ENCODE assay signal across 1 cellular context in genomic region chr19:54231077-54231931, GRCh38.
TF ChIP-seq lines count a peak whose summit lies in the region.

No MANE protein-coding gene starts in this region.

TF ChIP-seq in K562, 482 proteins besides CTCF, POLR2A, EP300 and RAD21 (continued from another document and continues in another):
- no peak for TF ChIP-seq CSDE1 (IDR thresholded peaks at IDR 0.05)
- no peak for TF ChIP-seq POLR2H (tag; IDR thresholded peaks at IDR 0.05; ENCODE audit: low read depth)
- TF ChIP-seq TAF7 (tag; IDR thresholded peaks at IDR 0.05): no peak
- TF ChIP-seq BCL6 (CRISPR knock-in tag; IDR thresholded peaks at IDR 0.05): no peak
- TF ChIP-seq ZNF785 (CRISPR knock-in tag; IDR thresholded peaks at IDR 0.05): no peak
- TF ChIP-seq ZFP30 (CRISPR knock-in tag; IDR thresholded peaks at IDR 0.05; ENCODE audit: borderline replicate concordance): no peak
- peak; percentile 5 for TF ChIP-seq PRDM10 (IDR thresholded peaks at IDR 0.05; ENCODE audit: partially characterized antibody)
- no peak for TF ChIP-seq ZBTB2 (IDR thresholded peaks at IDR 0.05)
- TF ChIP-seq MEIS2 (IDR thresholded peaks at IDR 0.05; ENCODE audit: partially characterized antibody): no peak
- TF ChIP-seq ZNF24 (IDR thresholded peaks at IDR 0.05): no peak
- TF ChIP-seq KLF1 (tag; IDR thresholded peaks at IDR 0.05): no peak
- TF ChIP-seq DNMT1 (IDR thresholded peaks at IDR 0.05): no peak
- TF ChIP-seq SNAPC5 (CRISPR knock-in tag; IDR thresholded peaks at IDR 0.05): no peak
- TF ChIP-seq BMI1 (IDR thresholded peaks at IDR 0.05; ENCODE audit: low read length): no peak
- no peak for TF ChIP-seq CEBPB (tag; IDR thresholded peaks at IDR 0.05)
- TF ChIP-seq STAT6 (CRISPR knock-in tag; IDR thresholded peaks at IDR 0.05): no peak
- TF ChIP-seq MXI1 (IDR thresholded peaks at IDR 0.05; ENCODE audit: low read depth, low read length): no peak
- no peak for TF ChIP-seq MLLT1 (IDR thresholded peaks at IDR 0.05)
- TF ChIP-seq SRSF1 (IDR thresholded peaks at IDR 0.05; ENCODE audit: low read depth, low read length): no peak
- no peak for TF ChIP-seq ZNF507 (tag; conservative IDR thresholded peaks at IDR 0.05)
- no peak for TF ChIP-seq SAFB (IDR thresholded peaks at IDR 0.05; ENCODE audit: borderline replicate concordance, low read depth, low read length)
- TF ChIP-seq NFE2 (IDR thresholded peaks at IDR 0.05; ENCODE audit: low read depth): no peak
- no peak for TF ChIP-seq ZNF76 (CRISPR knock-in tag; IDR thresholded peaks at IDR 0.05; ENCODE audit: borderline replicate concordance)
- no peak for TF ChIP-seq C11orf30 (IDR thresholded peaks at IDR 0.05; ENCODE audit: low read depth)
- TF ChIP-seq CEBPZ (IDR thresholded peaks at IDR 0.05; ENCODE audit: borderline replicate concordance, low read depth, low read length): no peak
- TF ChIP-seq CREBBP (IDR thresholded peaks at IDR 0.05; ENCODE audit: low read depth, low read length): no peak
- no peak for TF ChIP-seq E2F4 (CRISPR knock-in tag; IDR thresholded peaks at IDR 0.05; ENCODE audit: low read depth)
- no peak for TF ChIP-seq ZNF436 (CRISPR knock-in tag; IDR thresholded peaks at IDR 0.05)
- no peak for TF ChIP-seq ZNF766 (CRISPR knock-in tag; conservative IDR thresholded peaks at IDR 0.05)
- TF ChIP-seq MYNN (IDR thresholded peaks at IDR 0.05): 0 out of 2 replicates have a peak, but pooled peaks have one; percentile 30
- no peak for TF ChIP-seq MYNN (CRISPR knock-in tag; IDR thresholded peaks at IDR 0.05)
- no peak for TF ChIP-seq ZBTB43 (CRISPR knock-in tag; IDR thresholded peaks at IDR 0.05)
- TF ChIP-seq BCOR (IDR thresholded peaks at IDR 0.05): peak; percentile 28; the same call in 1 of the 2 replicates
- no peak for TF ChIP-seq ZNF184 (CRISPR knock-in tag; IDR thresholded peaks at IDR 0.05)
- no peak for TF ChIP-seq MXD1 (CRISPR knock-in tag; IDR thresholded peaks at IDR 0.05; ENCODE audit: borderline replicate concordance, poor library complexity, severe bottlenecking)
- no peak for TF ChIP-seq ZNF444 (CRISPR knock-in tag; IDR thresholded peaks at IDR 0.05)
- no peak for TF ChIP-seq IFI16 (CRISPR knock-in tag; IDR thresholded peaks at IDR 0.05)
- no peak for TF ChIP-seq PHTF2 (CRISPR knock-in tag; IDR thresholded peaks at IDR 0.05)
- peak; percentile 43; the same call in 1 of the 2 replicates for TF ChIP-seq HCFC1 (IDR thresholded peaks at IDR 0.05; ENCODE audit: low read depth, low read length)
- no peak for TF ChIP-seq SMAD1 (IDR thresholded peaks at IDR 0.05; ENCODE audit: low read depth, low read length, partially characterized antibody)
- peak; percentile 90 for TF ChIP-seq CREM (IDR thresholded peaks at IDR 0.05; ENCODE audit: low read depth)
- peak; percentile 46; the same call in 1 of the 2 replicates for TF ChIP-seq VEZF1 (CRISPR knock-in tag; IDR thresholded peaks at IDR 0.05)
- no peak for TF ChIP-seq ZFP1 (CRISPR knock-in tag; IDR thresholded peaks at IDR 0.05)
- no peak for TF ChIP-seq SAP30 (IDR thresholded peaks at IDR 0.05; ENCODE audit: borderline replicate concordance, insufficient read depth, low read depth, low read length, poor library complexity, severe bottlenecking)
- TF ChIP-seq PHF21A (IDR thresholded peaks at IDR 0.05; ENCODE audit: borderline replicate concordance, low read depth): no peak
- no peak for TF ChIP-seq ZNF174 (CRISPR knock-in tag; IDR thresholded peaks at IDR 0.05)
- no peak for TF ChIP-seq RBM15 (IDR thresholded peaks at IDR 0.05; ENCODE audit: insufficient read depth, low read length)
- no peak for TF ChIP-seq MEF2D (tag; conservative IDR thresholded peaks at IDR 0.05; ENCODE audit: low read depth)
- 0 out of 2 replicates have a peak, but pooled peaks have one; percentile 2 for TF ChIP-seq CBFA2T2 (conservative IDR thresholded peaks at IDR 0.05)
- TF ChIP-seq HINFP (tag; conservative IDR thresholded peaks at IDR 0.05; ENCODE audit: low read depth): no peak
- no peak for TF ChIP-seq KLF10 (CRISPR knock-in tag; IDR thresholded peaks at IDR 0.05)
- no peak for TF ChIP-seq ZNF197 (CRISPR knock-in tag; IDR thresholded peaks at IDR 0.05; ENCODE audit: low read depth)
